10 cellular contexts compared by ENCODE assay signal in the genomic region with DNA sequence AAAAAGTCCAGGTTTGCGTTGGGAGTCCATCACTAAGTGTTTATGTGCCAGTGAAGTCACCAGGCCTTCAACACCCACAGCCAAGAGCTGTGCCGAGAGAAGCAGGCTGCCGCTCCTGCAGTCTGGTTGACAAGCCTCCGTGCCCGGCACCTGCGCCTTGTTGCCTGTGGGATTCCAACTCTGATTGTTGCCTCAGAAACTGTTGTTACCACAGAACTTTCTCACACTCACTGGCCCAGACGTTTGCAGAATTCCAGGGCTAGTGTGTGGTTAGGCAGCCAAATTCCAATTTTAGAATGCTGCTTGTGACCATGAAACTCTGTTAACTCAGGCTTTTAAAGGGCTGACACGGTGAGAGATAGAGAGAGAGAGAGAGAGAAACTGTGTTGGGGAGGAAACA.
A peak's percentile ranks its signal among the peaks of the same experiment; 100 is the strongest.
DNase-seq lines count a peak whose midpoint lies in the region; ATAC-seq, FAIRE-seq and TF ChIP-seq lines count a peak whose summit lies in the region.
"Had no signal": no experiment of that assay in that cellular context is flagged by ENCODE, and none has a peak within 500 bp of the region (broad histone marks: within the 10 kb centered on the region; RNA-seq: fewer than 3 reads in every experiment).

No MANE protein-coding gene starts in this region.

- H3K4me3 Mint-ChIP-seq in astrocyte (ENCODE audit: unreplicated experiment): no peak overlapping the region

- H3K27me3 ChIP-seq in astrocyte (ENCODE audit: insufficient read depth, low read length) (peaks cover 4% of the 10 kb centered on the region), left ventricle myocardium inferior (ENCODE audit: low read depth) (no peaks in the 10 kb centered on the region)

- no peak for FAIRE-seq in astrocyte (lab: Jason Lieb, UNC)

- H4K20me1 ChIP-seq in astrocyte (ENCODE audit: insufficient read depth, low read length): no peaks in the 10 kb centered on the region

- TF ChIP-seq CTCF in C4-2B (conservative IDR thresholded peaks at IDR 0.05) (no peak), astrocyte (IDR thresholded peaks at IDR 0.05; ENCODE audit: insufficient read depth, low read depth, low read length) (no peak), left ventricle myocardium inferior (IDR thresholded peaks at IDR 0.05; ENCODE audit: borderline replicate concordance) (no peak)

- H3K27me3 Mint-ChIP-seq in astrocyte (ENCODE audit: low read depth, unreplicated experiment): peaks cover 2% of the 10 kb centered on the region

- H3K27ac Mint-ChIP-seq in astrocyte (ENCODE audit: unreplicated experiment): peak overlapping the region; percentile 79

- no peaks in the 10 kb centered on the region for H3K36me3 Mint-ChIP-seq in astrocyte (ENCODE audit: low read depth, unreplicated experiment)

- ATAC-seq in GM18517 (IDR thresholded peaks at IDR 0.05; ENCODE audit: unreplicated experiment) (no peak), HG02885 (IDR thresholded peaks at IDR 0.05; ENCODE audit: poor library complexity, unreplicated experiment) (no peak)

- H3K79me2 ChIP-seq in astrocyte (ENCODE audit: insufficient read depth, low read length): no peaks in the 10 kb centered on the region

- intact Hi-C loops in left ventricle myocardium inferior (cut with micrococcal nuclease) (no loop called here), posterior cingulate gyrus (cut with DNase I) (loop anchor here (5.0 kb wide), 1 partner anchor 36 kb away; no protein-coding TSS in a partner anchor)

- DNase-seq in astrocyte (ENCODE audit: low read depth) (peak; percentile 92), left ventricle myocardium inferior (peak; percentile 82), posterior cingulate gyrus (peak; percentile 31 to 94 (median 66)), GM19238 (ENCODE audit: insufficient read length, low spot score) (no peak), OCI-M2 (lab: John Stamatoyannopoulos, UW; ENCODE audit: unreplicated experiment) (no peak)
- DNase-seq: activated gamma-delta T cell, NCI-H2171 had no signal

- peak overlapping the region; percentile 24 for H2AFZ ChIP-seq in astrocyte (ENCODE audit: low read depth, low read length)

- H3K4me1 Mint-ChIP-seq in astrocyte (ENCODE audit: low read depth, unreplicated experiment): peaks cover 21% of the 10 kb centered on the region

- peak overlapping the region; percentile 54 for H3K9ac ChIP-seq in astrocyte (ENCODE audit: low read length)

- no peaks in the 10 kb centered on the region for H3K9me3 ChIP-seq in astrocyte (ENCODE audit: insufficient read depth, low read depth, low read length)
- H3K9me3 ChIP-seq in left ventricle myocardium inferior (replicated peaks): no peaks in the 10 kb centered on the region

- no peaks in the 10 kb centered on the region for H3K36me3 ChIP-seq in astrocyte (ENCODE audit: insufficient read depth, low read length)
- no peaks in the 10 kb centered on the region for H3K36me3 ChIP-seq in left ventricle myocardium inferior

- peak overlapping the region; percentile 56 for H3K4me2 ChIP-seq in astrocyte (ENCODE audit: low read length)

- peaks cover 3% of the 10 kb centered on the region for H3K9me3 Mint-ChIP-seq in astrocyte (ENCODE audit: unreplicated experiment)

- H3K4me3 ChIP-seq in astrocyte (ENCODE audit: insufficient read depth, low read depth, low read length): no peak overlapping the region
- no peak overlapping the region for H3K4me3 ChIP-seq in left ventricle myocardium inferior

- peak overlapping the region; percentile 77 for H3K27ac ChIP-seq in C4-2B
- peak overlapping the region; percentile 45 for H3K27ac ChIP-seq in astrocyte (ENCODE audit: low read depth, low read length)
- peak overlapping the region; percentile 81 for H3K27ac ChIP-seq in left ventricle myocardium inferior (replicated peaks)

- H3K4me1 ChIP-seq in astrocyte (ENCODE audit: insufficient read depth, low read length) (peaks cover 13% of the 10 kb centered on the region), left ventricle myocardium inferior (peaks cover 62% of the 10 kb centered on the region)

Comparison
In these comparisons a context has a peak if more than half of its experiments do, and no peak if none do; other contexts are left out.
1. DNase-seq: peak in astrocyte (single experiment), left ventricle myocardium inferior (single experiment) and posterior cingulate gyrus (10 of 10); none in GM19238 (single experiment) and OCI-M2 (single experiment).
2. Peak in every context shown above with its lines, with median percentiles within 50 percentile points of each other: H3K27ac ChIP-seq.